In genomic region chr6:21816231-21816630, GRCh38 we compare ENCODE assay signal across 14 cellular contexts.
A peak's percentile ranks its signal among the peaks of the same experiment; 100 is the strongest.
DNase-seq lines count a peak whose midpoint lies in the region; ATAC-seq and TF ChIP-seq lines count a peak whose summit lies in the region.
"Had no signal": no experiment of that assay in that cellular context is flagged by ENCODE, and none has a peak within 500 bp of the region (broad histone marks: within the 10 kb centered on the region; RNA-seq: fewer than 3 reads in every experiment).

No MANE protein-coding gene starts in this region.

- no peak overlapping the region for H2BK5ac ChIP-seq in IMR-90 (ENCODE audit: low read depth, low read length, poor library complexity, severe bottlenecking)

- no peak overlapping the region for H2BK20ac ChIP-seq in IMR-90 (ENCODE audit: low read depth, low read length)

- H3K4ac ChIP-seq in IMR-90 (ENCODE audit: low read depth, low read length): 0 out of 2 replicates have a peak overlapping the region, but pooled peaks have one; percentile 2

- no peak overlapping the region for H3K27ac ChIP-seq in IMR-90 (ENCODE audit: insufficient read depth, low read length)
- no peak overlapping the region for H3K27ac ChIP-seq in endodermal cell (ENCODE audit: low read depth, low read length)
- H3K27ac ChIP-seq: BLaER1 had no signal

- H4K5ac ChIP-seq in IMR-90 (ENCODE audit: low read depth, low read length): no peak overlapping the region

- WGBS in IMR-90 (ENCODE audit: extremely low coverage in 2 of 2, insufficient read length in 1 of 2), 2 experiments: 80% methylated on average over 1 of the region's 3 CpGs; no CpG with 5 or more reads in 1 of the 2 experiments
- WGBS in endodermal cell (ENCODE audit: insufficient coverage in 1 of 2, insufficient read length in 1 of 2), 2 experiments: 91 to 100% methylated on average over 2 to 3 of the region's 3 CpGs

- H2AFZ ChIP-seq in IMR-90 (replicated peaks; ENCODE audit: low read length, poor library complexity): no peak overlapping the region

- intact Hi-C loops in IMR-90 (cut with micrococcal nuclease): no loop called here

- H3K23ac ChIP-seq in IMR-90 (ENCODE audit: low read depth, low read length): no peak overlapping the region

- H3K4me1 ChIP-seq in IMR-90 (ENCODE audit: control insufficient read depth, insufficient read depth, low read length) (peaks cover 2% of the 10 kb centered on the region; the same call in 1 of the 2 replicates), endodermal cell (ENCODE audit: control insufficient read depth, insufficient read depth, low read length) (no peaks in the 10 kb centered on the region)
- H3K4me1 ChIP-seq: BLaER1 had no signal

- no peaks in the 10 kb centered on the region for H4K20me1 ChIP-seq in IMR-90 (ENCODE audit: insufficient read depth, low read length)
- H4K20me1 ChIP-seq: BLaER1 had no signal

- no peak overlapping the region for H2BK15ac ChIP-seq in IMR-90 (ENCODE audit: low read depth, low read length)

- H3K4me3 Mint-ChIP-seq in endodermal cell (no peak overlapping the region), nephron progenitor cell (no peak overlapping the region)
- H3K4me3 Mint-ChIP-seq: CD8-positive, alpha-beta T cell; IgD-negative memory B cell had no signal

- H3K9me3 ChIP-seq in IMR-90 (ENCODE audit: control insufficient read depth, insufficient read depth, low read length) (no peaks in the 10 kb centered on the region), endodermal cell (ENCODE audit: control insufficient read depth, low read length) (no peaks in the 10 kb centered on the region)
- H3K9me3 ChIP-seq: HAP-1 had no signal

- no peaks in the 10 kb centered on the region for H3K79me1 ChIP-seq in IMR-90 (ENCODE audit: low read depth in 1 of 2, low read length in 2 of 2)

- H3K27me3 Mint-ChIP-seq in endodermal cell (ENCODE audit: insufficient read depth): no peaks in the 10 kb centered on the region
- peaks cover 3% of the 10 kb centered on the region for H3K27me3 Mint-ChIP-seq in nephron progenitor cell (ENCODE audit: low read depth, poor library complexity)
- H3K27me3 Mint-ChIP-seq: IgD-negative memory B cell had no signal

- in situ Hi-C loops in IMR-90 (cut with MboI; ENCODE audit: low sequenced_read_pairs): no loop called here

- no peaks in the 10 kb centered on the region for H3K9me3 Mint-ChIP-seq in endodermal cell
- no peaks in the 10 kb centered on the region for H3K9me3 Mint-ChIP-seq in nephron progenitor cell
- H3K9me3 Mint-ChIP-seq: CD8-positive, alpha-beta T cell had no signal

- H3K4me1 Mint-ChIP-seq in endodermal cell: peaks cover 13% of the 10 kb centered on the region
- H3K4me1 Mint-ChIP-seq in nephron progenitor cell: peaks cover 49% of the 10 kb centered on the region

- no peak for DNase-seq in IMR-90
- DNase-seq in endodermal cell: no peak
- no peak for DNase-seq in nephron progenitor cell
- DNase-seq in NCI-H2227 (lab: John Stamatoyannopoulos, UW; ENCODE audit: unreplicated experiment): no peak
- no peak for DNase-seq in GM19240 (ENCODE audit: insufficient read length, low spot score)
- DNase-seq in activated gamma-delta T cell (lab: John Stamatoyannopoulos, UW): no peak
- DNase-seq: Calu3; CD8-positive, alpha-beta T cell; DMS79 treated with DMSO at 0.1 percent for 48 hours; GF-D8; KG1 had no signal

- H4K8ac ChIP-seq in IMR-90 (ENCODE audit: low read depth in 2 of 2, low read length in 2 of 2): no peak overlapping the region

- peaks cover 4% of the 10 kb centered on the region for H3K36me3 ChIP-seq in IMR-90 (ENCODE audit: control insufficient read depth, insufficient read depth, low read length)
- peaks cover 54% of the 10 kb centered on the region for H3K36me3 ChIP-seq in endodermal cell (ENCODE audit: control insufficient read depth, insufficient read depth, low read length)
- H3K36me3 ChIP-seq: BLaER1, HAP-1 had no signal

- H2BK120ac ChIP-seq in IMR-90 (ENCODE audit: low read depth, low read length): no peak overlapping the region

- no peak overlapping the region for H4K91ac ChIP-seq in IMR-90 (ENCODE audit: insufficient read depth, low read depth, low read length)

- BruUV-seq in IMR-90 (replicated peaks; lab: Mats Ljungman, UMichigan): no TSS peak

- POLR2A ChIA-PET in IMR-90 (lab: Charles Lee; ENCODE audit: unreplicated experiment): no interaction called here

- H2AK5ac ChIP-seq in IMR-90 (ENCODE audit: low read depth, low read length): no peak overlapping the region

- no peak for TF ChIP-seq CTCF in IMR-90 (conservative IDR thresholded peaks at IDR 0.05; ENCODE audit: low read depth, low read length)
- no peak for TF ChIP-seq CTCF in endodermal cell (conservative IDR thresholded peaks at IDR 0.05)
- no peak for TF ChIP-seq CTCF in nephron progenitor cell (IDR thresholded peaks at IDR 0.05)

- H3K36me3 Mint-ChIP-seq in endodermal cell (ENCODE audit: low read depth): peaks cover 55% of the 10 kb centered on the region
- peaks cover 89% of the 10 kb centered on the region for H3K36me3 Mint-ChIP-seq in nephron progenitor cell (ENCODE audit: low read depth)
- H3K36me3 Mint-ChIP-seq: CD8-positive, alpha-beta T cell; IgD-negative memory B cell had no signal

- H2AK9ac ChIP-seq in IMR-90 (replicated peaks; ENCODE audit: low read depth, low read length, poor library complexity): no peak overlapping the region

- ATAC-seq in IMR-90 (ENCODE audit: low read depth): no peak
- ATAC-seq: CD8-positive, alpha-beta T cell had no signal

- no peak overlapping the region for H3K9ac ChIP-seq in IMR-90 (ENCODE audit: low read depth, low read length)
- no peak overlapping the region for H3K9ac ChIP-seq in endodermal cell (ENCODE audit: extremely low read depth, low read length, poor library complexity, severe bottlenecking)
- H3K9ac ChIP-seq: BLaER1 had no signal

- H3K27me3 ChIP-seq in IMR-90 (ENCODE audit: control insufficient read depth, insufficient read depth, low read length) (no peaks in the 10 kb centered on the region), endodermal cell (ENCODE audit: control insufficient read depth, insufficient read depth, low read length, poor library complexity, severe bottlenecking) (no peaks in the 10 kb centered on the region)
- H3K27me3 ChIP-seq: BLaER1 had no signal

- dilution Hi-C loops in IMR-90 (cut with HindIII; ENCODE audit: low sequenced_read_pairs, unreplicated experiment): no loop called here

- no peak overlapping the region for H3K56ac ChIP-seq in IMR-90 (ENCODE audit: extremely low read depth, insufficient read depth, low read length)

- H3K14ac ChIP-seq in IMR-90 (replicated peaks; ENCODE audit: low read depth, low read length): no peak overlapping the region

- CTCF ChIA-PET in IMR-90 (lab: Yijun Ruan, JAX): no interaction called here

- peak overlapping the region; percentile 33 for H3K27ac Mint-ChIP-seq in endodermal cell
- peak overlapping the region; percentile 68 for H3K27ac Mint-ChIP-seq in nephron progenitor cell
- H3K27ac Mint-ChIP-seq: CD8-positive, alpha-beta T cell; IgD-negative memory B cell had no signal

- H3K18ac ChIP-seq in IMR-90 (ENCODE audit: low read depth, low read length): no peak overlapping the region

- no peak for TF ChIP-seq POLR2A in IMR-90 (IDR thresholded peaks at IDR 0.05; ENCODE audit: low read depth, low read length)

- H3K4me2 ChIP-seq in IMR-90 (ENCODE audit: low read depth, low read length): no peak overlapping the region
- H3K4me2 ChIP-seq: BLaER1 had no signal

- no peak for TF ChIP-seq RAD21 in IMR-90 (IDR thresholded peaks at IDR 0.05; ENCODE audit: low read length)

- no peaks in the 10 kb centered on the region for H3K9me1 ChIP-seq in IMR-90 (ENCODE audit: insufficient read depth, low read length)

- H3K4me3 ChIP-seq in IMR-90 (ENCODE audit: insufficient read depth, low read depth, low read length) (no peak overlapping the region), endodermal cell (ENCODE audit: low read length) (no peak overlapping the region)
- H3K4me3 ChIP-seq: BLaER1, HAP-1 had no signal

TF ChIP-seq in IMR-90, 13 proteins besides CTCF, POLR2A, EP300 and RAD21:
- no peak for TF ChIP-seq SMC3 (IDR thresholded peaks at IDR 0.05; ENCODE audit: low read depth, low read length)
- TF ChIP-seq MAFK (IDR thresholded peaks at IDR 0.05; ENCODE audit: low read depth, low read length): no peak
- TF ChIP-seq RFX5 (IDR thresholded peaks at IDR 0.05; ENCODE audit: low read depth, low read length): no peak
- no peak for TF ChIP-seq RCOR1 (IDR thresholded peaks at IDR 0.05; ENCODE audit: insufficient replicate concordance, low read length)
- TF ChIP-seq CHD1 (IDR thresholded peaks at IDR 0.05; ENCODE audit: low read depth, low read length): no peak
- no peak for TF ChIP-seq CEBPB (IDR thresholded peaks at IDR 0.05; ENCODE audit: low read depth, low read length)
